8 cellular contexts compared by ENCODE assay signal in the genomic region with DNA sequence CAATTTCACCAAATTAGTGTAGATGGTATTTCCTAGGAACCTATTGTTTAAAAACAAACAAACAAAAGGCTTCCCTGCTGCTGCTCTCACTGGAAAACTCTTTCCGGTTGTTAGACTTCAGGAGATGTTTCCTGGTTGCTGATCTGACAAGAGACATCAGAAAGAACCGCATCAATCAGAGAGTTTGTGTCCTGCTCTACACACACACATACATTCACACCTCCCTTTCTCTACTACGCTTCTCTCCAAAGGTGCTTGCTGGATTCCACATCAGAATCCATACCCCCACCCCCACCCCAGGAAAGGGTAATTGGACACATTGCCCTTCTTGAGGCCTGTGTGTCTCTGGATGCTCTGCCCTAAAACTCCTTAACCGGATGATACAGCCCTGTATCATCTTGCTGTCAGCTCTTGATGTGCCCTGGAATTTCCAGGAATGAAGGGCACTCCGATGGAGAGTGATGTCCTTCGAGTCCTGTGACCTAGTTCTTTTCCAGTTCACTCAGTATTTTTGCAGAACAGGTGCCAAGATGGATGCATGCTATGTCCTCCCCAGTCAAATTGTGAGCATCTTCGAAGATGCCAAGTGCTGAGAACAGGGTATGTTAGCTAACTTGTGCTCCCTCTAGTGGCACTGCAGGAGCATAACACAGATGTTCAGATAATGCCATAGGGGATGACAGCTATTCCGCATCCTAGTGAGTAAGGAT.
DNase-seq lines count a peak whose midpoint lies in the region; ATAC-seq and TF ChIP-seq lines count a peak whose summit lies in the region.

No MANE protein-coding gene starts in this region.

- H3K4me2 ChIP-seq in mammary epithelial cell (ENCODE audit: insufficient read depth, low read depth, low read length), result no peak overlapping the region

- intact Hi-C loops in mammary epithelial cell (cut with micrococcal nuclease), result loop anchor here (1.0 to 2.0 kb wide), 7 partner anchors 176 to 486 kb away; no protein-coding TSS in a partner anchor

- CTCF ChIA-PET in mammary epithelial cell (lab: Charles Lee; ENCODE audit: low non-redundant PET), result interaction anchor here (0.6 to 1.3 kb wide), 4 partner anchors 12 to 350 kb away, joined by 3 to 6 read pairs (median 4); no protein-coding TSS in a partner anchor

- no TSS peak for BruUV-seq in mammary epithelial cell (replicated peaks; lab: Mats Ljungman, UMichigan)

- no peaks in the 10 kb centered on the region for H4K20me1 ChIP-seq in mammary epithelial cell (ENCODE audit: insufficient read depth, low read length)

- DNase-seq in NCI-H1048 (lab: John Stamatoyannopoulos, UW) (peak; percentile 23), SK-N-DZ (ENCODE audit: low spot score) (peak; percentile 59), mammary epithelial cell (peak; percentile 57), inferior parietal cortex (ENCODE audit: extremely low spot score) (peak; percentile 89)
- peak; percentile 32 for DNase-seq in stimulated activated CD4-positive, alpha-beta T cell treated with anti-CD3 and anti-CD28 coated beads, Interleukin-15, amount 100 ng/mL, for 24 hours

- 47% methylated on average over 8 of the region's 8 CpGs for WGBS in mammary epithelial cell (ENCODE audit: low coverage, missing lambda C conversion rate)

- H3K27ac ChIP-seq in 22Rv1 (no peak overlapping the region), mammary epithelial cell (ENCODE audit: insufficient read depth, low read depth, low read length) (no peak overlapping the region)

- no peaks in the 10 kb centered on the region for H3K4me1 ChIP-seq in mammary epithelial cell (ENCODE audit: insufficient read depth, low read length)

- peak; percentile 82 for ATAC-seq in HG02588 (IDR thresholded peaks at IDR 0.05; ENCODE audit: unreplicated experiment)

- no peak overlapping the region for H3K4me3 ChIP-seq in mammary epithelial cell (replicated peaks in 1 of 3; ENCODE audit: insufficient read depth in 1 of 3, low read depth in 2 of 3, low read length in 3 of 3)

- no peak overlapping the region for H3K9ac ChIP-seq in mammary epithelial cell (ENCODE audit: insufficient read depth, low read length)

- no peak overlapping the region for H2AFZ ChIP-seq in mammary epithelial cell (ENCODE audit: low read depth, low read length)

- in situ Hi-C loops in mammary epithelial cell (cut with MboI; ENCODE audit: low sequenced_read_pairs in 2 of 2), result loop anchor here (5.0 to 25.0 kb wide), 3 partner anchors 271 to 354 kb away; no protein-coding TSS in a partner anchor

- TF ChIP-seq CTCF in 22Rv1 (IDR thresholded peaks at IDR 0.05), result peak; percentile 98
- peak; percentile 97 for TF ChIP-seq CTCF in GM12801 (IDR thresholded peaks at IDR 0.05; ENCODE audit: extremely low read depth, insufficient read length)
- TF ChIP-seq CTCF in mammary epithelial cell (conservative IDR thresholded peaks at IDR 0.05 in 1 of 2, IDR thresholded peaks at IDR 0.05 in 1 of 2; ENCODE audit: extremely low read depth in 1 of 2, insufficient read depth in 1 of 2, low read depth in 1 of 2, low read length in 2 of 2), result peak; percentile 95 to 97

- dilution Hi-C loops in mammary epithelial cell (cut with HindIII; ENCODE audit: low sequenced_read_pairs), result no loop called here

- peaks cover 2% of the 10 kb centered on the region for H3K27me3 ChIP-seq in mammary epithelial cell (ENCODE audit: insufficient read depth, low read length)

- H3K79me2 ChIP-seq in mammary epithelial cell (ENCODE audit: insufficient read depth, low read length), result no peaks in the 10 kb centered on the region

- no peaks in the 10 kb centered on the region for H3K36me3 ChIP-seq in mammary epithelial cell (ENCODE audit: insufficient read depth, low read length)

- H3K9me3 ChIP-seq in mammary epithelial cell (replicated peaks; ENCODE audit: insufficient read depth, low read length), result no peaks in the 10 kb centered on the region

Comparison
In these comparisons a context has a peak if more than half of its experiments do, and no peak if none do; other contexts are left out.
1. DNase-seq: peak in every context shown above with its lines; median percentile 89 in inferior parietal cortex; 59 in SK-N-DZ; 57 in mammary epithelial cell; 32 in stimulated activated CD4-positive, alpha-beta T cell treated with anti-CD3 and anti-CD28 coated beads, Interleukin-15, amount 100 ng/mL, for 24 hours; 23 in NCI-H1048.